8 cellular contexts compared by ENCODE assay signal in the genomic region with DNA sequence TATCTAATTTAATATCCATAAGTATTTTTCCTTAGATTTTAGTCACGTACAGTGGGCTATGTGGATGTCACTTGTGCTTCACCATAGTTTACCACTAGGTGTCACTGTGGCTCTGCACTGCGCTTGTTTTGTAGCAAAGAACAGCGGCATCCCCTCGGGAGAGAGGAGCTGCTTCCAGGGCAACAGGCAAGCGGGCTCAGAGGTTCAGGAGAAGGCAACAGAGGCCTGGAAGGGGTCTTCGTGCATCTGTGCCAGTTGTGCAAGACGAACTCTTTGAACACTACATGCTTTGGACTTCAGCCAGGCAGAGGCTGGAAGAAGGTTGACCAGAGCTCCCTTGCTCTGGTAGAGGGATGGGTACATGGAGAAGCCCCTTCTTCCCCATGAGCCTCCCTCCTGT. TPM values are rescaled to one million over a fixed set of nuclear protein-coding genes. Genes with fewer than 3 reads are reported as not detected.
DNase-seq lines count a peak whose midpoint lies in the region; ATAC-seq and TF ChIP-seq lines count a peak whose summit lies in the region.

No MANE protein-coding gene starts in this region.

- CTCF ChIA-PET in T-cell (lab: Charles Lee): interaction anchor here (0.7 to 5.1 kb wide), 18 partner anchors 10 to 1311 kb away, joined by 3 to 59 read pairs (median 7); partner anchors contain the start of genes ACE (in 1 of the 2) and MAP3K3 (in 1 of the 2)

- H3K4me1 Mint-ChIP-seq in T-cell: peaks cover 31 to 46% (median 35%) of the 10 kb centered on the region in 3 donors

- H3K4me1 ChIP-seq in adrenal gland (replicated peaks in 1 of 2): no peaks in the 10 kb centered on the region
- H3K4me1 ChIP-seq in left ventricle myocardium inferior: peaks cover 8% of the 10 kb centered on the region

- POLR2A ChIA-PET in T-cell (lab: Charles Lee): no interaction called here

- H3K27ac Mint-ChIP-seq in T-cell: no peak overlapping the region

- no peaks in the 10 kb centered on the region for H3K27me3 Mint-ChIP-seq in T-cell

- H3K27me3 ChIP-seq in adrenal gland: no peaks in the 10 kb centered on the region
- H3K27me3 ChIP-seq in left ventricle myocardium inferior (ENCODE audit: low read depth): no peaks in the 10 kb centered on the region

- H3K4me3 Mint-ChIP-seq in T-cell: no peak overlapping the region

- TF ChIP-seq POLR2A in adrenal gland (IDR thresholded peaks at IDR 0.05): no peak

- peak; percentile 75 for TF ChIP-seq CTCF in GM20000 (IDR thresholded peaks at IDR 0.05; ENCODE audit: extremely low read depth, missing control alignments)
- TF ChIP-seq CTCF in adrenal gland (IDR thresholded peaks at IDR 0.05): peak; percentile 90 to 98 (median 96)
- TF ChIP-seq CTCF in left ventricle myocardium inferior (IDR thresholded peaks at IDR 0.05; ENCODE audit: borderline replicate concordance): peak; percentile 98
- peak; percentile 96 for TF ChIP-seq CTCF in retinal pigment epithelial cell (conservative IDR thresholded peaks at IDR 0.05; ENCODE audit: low read depth, low read length)

- H3K9me3 ChIP-seq in adrenal gland (replicated peaks in 1 of 3) (no peaks in the 10 kb centered on the region), left ventricle myocardium inferior (replicated peaks) (no peaks in the 10 kb centered on the region)

- H3K27ac ChIP-seq in adrenal gland: no peak overlapping the region
- H3K27ac ChIP-seq in left ventricle myocardium inferior (replicated peaks): no peak overlapping the region

- WGBS in adrenal gland, 4 donors: 0 to 2% (median 0%) methylated on average over 6 to 7 of the region's 7 CpGs

- DNase-seq in AML-193 (lab: John Stamatoyannopoulos, UW): peak; percentile 64 to 83
- DNase-seq in GM20000 (ENCODE audit: low spot score): peak; percentile 78
- peak; percentile 18 for DNase-seq in NCI-H1417 treated with DMSO at 0.1 percent for 48 hours (lab: John Stamatoyannopoulos, UW)
- DNase-seq in T-cell: peak; percentile 28 to 70 (median 54)
- DNase-seq in adrenal gland: peak; percentile 67 to 94 (median 80)
- peak; percentile 63 for DNase-seq in left ventricle myocardium inferior
- no peak for DNase-seq in retinal pigment epithelial cell (ENCODE audit: low read depth)

- ATAC-seq in T-cell (replicated peaks in 1 of 4) (peak; percentile 68 to 80 (median 71)), GM19328 (IDR thresholded peaks at IDR 0.05; ENCODE audit: unreplicated experiment) (no peak)

- no peaks in the 10 kb centered on the region for H3K9me3 Mint-ChIP-seq in T-cell

- H3K4me3 ChIP-seq in adrenal gland (no peak overlapping the region), left ventricle myocardium inferior (no peak overlapping the region), retinal pigment epithelial cell (ENCODE audit: low read length) (no peak overlapping the region)

- H3K36me3 Mint-ChIP-seq in T-cell: peaks cover 4% of the 10 kb centered on the region

- H3K36me3 ChIP-seq in adrenal gland (replicated peaks in 1 of 2): no peaks in the 10 kb centered on the region
- no peaks in the 10 kb centered on the region for H3K36me3 ChIP-seq in left ventricle myocardium inferior

- intact Hi-C loops in adrenal gland (cut with DNase I) (loop anchor here (2.0 to 5.0 kb wide), 2 partner anchors 52 to 55 kb away; partner anchors contain the start of gene ACE (in 1 of the 2)), left ventricle myocardium inferior (cut with micrococcal nuclease) (loop anchor here (5.0 kb wide), 2 partner anchors 57 to 187 kb away; no protein-coding TSS in a partner anchor)

RNA-seq across cellular contexts. Expression of gene CYB561, which starts 20.6 kb away (rescaled TPM):
- total RNA-seq in T-cell: 10 to 100 TPM; 15.5 to 64.1 (median 34.0) TPM
- 100 to 1,000 TPM in 2 of 8 donors, 10 to 100 TPM in 6; 38.7 to 195 (median 68.4) TPM for total RNA-seq in adrenal gland
- 100 to 1,000 TPM in 2 of 3 donors, 10 to 100 TPM in 1; 38.8 to 116 (median 113) TPM for polyA plus RNA-seq in adrenal gland
- total RNA-seq in left ventricle myocardium inferior: 9.0 TPM

RNA-seq across cellular contexts. Expression of gene ACE, which starts 51.4 kb away (rescaled TPM):
- total RNA-seq in T-cell (10 to 100 TPM in 3 of 5 donors, 1 to 10 TPM in 2; 4.1 to 37.0 (median 12.8) TPM), adrenal gland (10 to 100 TPM in 6 of 8 donors, 1 to 10 TPM in 2; 3.3 to 49.7 (median 12.2) TPM), left ventricle myocardium inferior (6.2 TPM)
- polyA plus RNA-seq in adrenal gland: 10 to 100 TPM in 2 of 3 donors, 1 to 10 TPM in 1; 7.7 to 34.0 (median 16.1) TPM
